In the genomic region with DNA sequence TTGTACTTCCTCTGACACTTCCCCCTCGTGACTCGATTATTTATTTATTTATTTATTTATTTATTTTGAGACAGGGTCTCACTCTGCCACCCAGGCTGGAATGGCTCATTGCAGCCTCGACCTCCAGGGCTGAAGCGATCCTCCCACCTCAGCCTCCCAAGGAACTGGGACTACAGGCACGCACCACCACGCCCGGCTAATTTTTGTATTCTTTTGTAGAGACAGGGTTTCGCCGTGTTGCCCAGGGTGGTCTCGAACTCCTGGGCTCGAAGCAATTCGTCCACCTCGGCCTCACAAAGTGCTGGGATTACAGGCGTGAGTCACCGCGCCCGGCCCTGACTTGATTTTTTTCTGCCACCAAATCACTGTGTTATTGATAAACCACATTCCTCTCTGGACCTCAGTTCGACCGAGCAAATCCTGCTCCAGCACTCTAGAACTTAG, we compare ENCODE assay signal across 7 cellular contexts. TPM values are rescaled to one million over a fixed set of nuclear protein-coding genes. Genes with fewer than 3 reads are reported as not detected.
DNase-seq lines count a peak whose midpoint lies in the region; ATAC-seq and TF ChIP-seq lines count a peak whose summit lies in the region.

No MANE protein-coding gene starts in this region.

- DNase-seq in GM23338 (ENCODE audit: low spot score) (no peak), WERI-Rb-1 (no peak), hepatocyte (ENCODE audit: low spot score) (no peak), HuH-7 (ENCODE audit: low spot score) (no peak), NCI-H2029 (lab: John Stamatoyannopoulos, UW) (no peak), NCI-H510A treated with DMSO at 0.1 percent for 48 hours (lab: John Stamatoyannopoulos, UW) (no peak)

- ATAC-seq in GM23338, result no peak
- ATAC-seq in stimulated activated memory B cell treated with anti-CD40 and anti-IgM and Interleukin-4, amounts not matched to agents 10 μg/mL and 1 μg/mL and 100 μg/mL, for 72 hours, result no peak

- peaks cover 5% of the 10 kb centered on the region for H3K9me3 Mint-ChIP-seq in GM23338
- H3K9me3 Mint-ChIP-seq in stimulated activated memory B cell treated with anti-CD40 and anti-IgM and Interleukin-4, amounts not matched to agents 10 μg/mL and 1 μg/mL and 100 μg/mL, for 72 hours, result no peaks in the 10 kb centered on the region

- H4K20me1 ChIP-seq in GM23338 (replicated peaks; ENCODE audit: insufficient read depth), result peaks cover 31% of the 10 kb centered on the region
- H4K20me1 ChIP-seq in hepatocyte (ENCODE audit: insufficient read depth, poor library complexity, severe bottlenecking), result peaks cover 36% of the 10 kb centered on the region

- H3K4me3 Mint-ChIP-seq in GM23338, result peak overlapping the region; percentile 100
- peak overlapping the region; percentile 98 for H3K4me3 Mint-ChIP-seq in stimulated activated memory B cell treated with anti-CD40 and anti-IgM and Interleukin-4, amounts not matched to agents 10 μg/mL and 1 μg/mL and 100 μg/mL, for 72 hours

- H3K36me3 Mint-ChIP-seq in GM23338 (ENCODE audit: low read depth), result peaks cover 68% of the 10 kb centered on the region
- peaks cover 38% of the 10 kb centered on the region for H3K36me3 Mint-ChIP-seq in stimulated activated memory B cell treated with anti-CD40 and anti-IgM and Interleukin-4, amounts not matched to agents 10 μg/mL and 1 μg/mL and 100 μg/mL, for 72 hours

- peaks cover 58% of the 10 kb centered on the region for H3K4me1 Mint-ChIP-seq in GM23338
- peaks cover 56% of the 10 kb centered on the region for H3K4me1 Mint-ChIP-seq in stimulated activated memory B cell treated with anti-CD40 and anti-IgM and Interleukin-4, amounts not matched to agents 10 μg/mL and 1 μg/mL and 100 μg/mL, for 72 hours

- H3K36me3 ChIP-seq in GM23338 (ENCODE audit: insufficient read depth) (peaks cover 43% of the 10 kb centered on the region), WERI-Rb-1 (peaks cover 42% of the 10 kb centered on the region), hepatocyte (replicated peaks; ENCODE audit: insufficient read depth, low read depth) (no peaks in the 10 kb centered on the region)

- H3K4me1 ChIP-seq in GM23338 (ENCODE audit: insufficient read depth) (peaks cover 39% of the 10 kb centered on the region), hepatocyte (ENCODE audit: insufficient read depth) (peaks cover 38% of the 10 kb centered on the region)

- no peaks in the 10 kb centered on the region for H3K27me3 ChIP-seq in GM23338 (ENCODE audit: insufficient read depth)
- H3K27me3 ChIP-seq in WERI-Rb-1 (ENCODE audit: insufficient read depth, low read depth, severe bottlenecking), result no peaks in the 10 kb centered on the region
- H3K27me3 ChIP-seq in hepatocyte, result no peaks in the 10 kb centered on the region

- 32% methylated on average over 19 of the region's 19 CpGs for WGBS in hepatocyte (ENCODE audit: low lambda C conversion rate, missing lambda C conversion rate)

- H3K79me2 ChIP-seq in GM23338 (replicated peaks; ENCODE audit: insufficient read depth) (peaks cover 57% of the 10 kb centered on the region), hepatocyte (peaks cover 56% of the 10 kb centered on the region)

- H3K9me3 ChIP-seq in WERI-Rb-1 (ENCODE audit: severe bottlenecking) (no peaks in the 10 kb centered on the region), hepatocyte (ENCODE audit: low read depth) (no peaks in the 10 kb centered on the region)

- H3K9me2 ChIP-seq in GM23338 (ENCODE audit: insufficient read depth) (no peaks in the 10 kb centered on the region), hepatocyte (replicated peaks; ENCODE audit: insufficient read depth) (no peaks in the 10 kb centered on the region)

- peaks cover 56% of the 10 kb centered on the region for H3F3A ChIP-seq in GM23338 (replicated peaks; ENCODE audit: low read depth)

- H3K27ac Mint-ChIP-seq in GM23338, result peak overlapping the region; percentile 100
- peak overlapping the region; percentile 97 for H3K27ac Mint-ChIP-seq in stimulated activated memory B cell treated with anti-CD40 and anti-IgM and Interleukin-4, amounts not matched to agents 10 μg/mL and 1 μg/mL and 100 μg/mL, for 72 hours

- H3K27ac ChIP-seq in GM23338 (ENCODE audit: low read depth) (peak overlapping the region; percentile 98), WERI-Rb-1 (peak overlapping the region; percentile 96), hepatocyte (peak overlapping the region; percentile 94)

- H3K27me3 Mint-ChIP-seq in GM23338 (ENCODE audit: insufficient read depth, low read depth, poor library complexity), result peaks cover 28% of the 10 kb centered on the region
- H3K27me3 Mint-ChIP-seq in stimulated activated memory B cell treated with anti-CD40 and anti-IgM and Interleukin-4, amounts not matched to agents 10 μg/mL and 1 μg/mL and 100 μg/mL, for 72 hours, result peaks cover 17% of the 10 kb centered on the region

- peak overlapping the region; percentile 98 for H3K4me3 ChIP-seq in GM23338
- peak overlapping the region; percentile 96 for H3K4me3 ChIP-seq in WERI-Rb-1 (ENCODE audit: low read depth, low read length)
- no peak overlapping the region for H3K4me3 ChIP-seq in hepatocyte

- no peak for TF ChIP-seq CTCF in GM23338 (conservative IDR thresholded peaks at IDR 0.05; ENCODE audit: low read depth in 2 of 2)
- no peak for TF ChIP-seq CTCF in WERI-Rb-1 (IDR thresholded peaks at IDR 0.05; ENCODE audit: low read depth, low read length)
- no peak for TF ChIP-seq CTCF in hepatocyte (IDR thresholded peaks at IDR 0.05; ENCODE audit: poor library complexity)

- H3K4me2 ChIP-seq in GM23338 (peak overlapping the region; percentile 84), hepatocyte (peak overlapping the region; percentile 88)

- no peak overlapping the region for H2AFZ ChIP-seq in GM23338
- no peak overlapping the region for H2AFZ ChIP-seq in hepatocyte

TF ChIP-seq in GM23338, 12 proteins besides CTCF, POLR2A, EP300 and RAD21 (continues in another document):
- TF ChIP-seq STAT1 (IDR thresholded peaks at IDR 0.05; ENCODE audit: unreplicated experiment) (no peak), EZH2phosphoT487 (IDR thresholded peaks at IDR 0.05; ENCODE audit: unreplicated experiment) (no peak), ZNF331 (CRISPR knock-in tag; IDR thresholded peaks at IDR 0.05; ENCODE audit: low read depth) (no peak)
- TF ChIP-seq, protein P1, sequence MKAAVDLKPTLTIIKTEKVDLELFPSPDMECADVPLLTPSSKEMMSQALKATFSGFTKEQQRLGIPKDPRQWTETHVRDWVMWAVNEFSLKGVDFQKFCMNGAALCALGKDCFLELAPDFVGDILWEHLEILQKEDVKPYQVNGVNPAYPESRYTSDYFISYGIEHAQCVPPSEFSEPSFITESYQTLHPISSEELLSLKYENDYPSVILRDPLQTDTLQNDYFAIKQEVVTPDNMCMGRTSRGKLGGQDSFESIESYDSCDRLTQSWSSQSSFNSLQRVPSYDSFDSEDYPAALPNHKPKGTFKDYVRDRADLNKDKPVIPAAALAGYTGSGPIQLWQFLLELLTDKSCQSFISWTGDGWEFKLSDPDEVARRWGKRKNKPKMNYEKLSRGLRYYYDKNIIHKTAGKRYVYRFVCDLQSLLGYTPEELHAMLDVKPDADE (IDR thresholded peaks at IDR 0.05), result no peak

RNA-seq across cellular contexts. Expression of a gene that starts 0.8 kb away (rescaled TPM):
- 592 and 656 TPM in 2 replicates for total RNA-seq in GM23338 (2014; rRNA removed; shearing (Covaris generic))
- polyA plus RNA-seq in GM23338 (2016; fragmentation: Nextera tagmentation; extraction: Ambion mirVana) (1,994 and 2,198 TPM in 2 replicates), hepatocyte (1,050 and 1,115 TPM in 2 replicates)
- 501 and 614 TPM in 2 replicates for total RNA-seq in hepatocyte

RNA-seq across cellular contexts. Expression of a gene that starts 1.3 kb away (rescaled TPM):
- 381 and 394 TPM in 2 replicates for total RNA-seq in GM23338 (2014; rRNA removed; shearing (Covaris generic))
- polyA plus RNA-seq in GM23338 (2016; fragmentation: Nextera tagmentation; extraction: Ambion mirVana) (174 and 184 TPM in 2 replicates), hepatocyte (180 and 185 TPM in 2 replicates)
- 160 and 184 TPM in 2 replicates for total RNA-seq in hepatocyte

RNA-seq across cellular contexts. Expression of a gene that starts 7.0 kb away (rescaled TPM):
- 16.9 and 26.5 TPM in 2 replicates for total RNA-seq in GM23338 (2014; rRNA removed; shearing (Covaris generic))
- polyA plus RNA-seq in GM23338 (2016; fragmentation: Nextera tagmentation; extraction: Ambion mirVana), result 47.0 and 47.7 TPM in 2 replicates
- total RNA-seq in hepatocyte, result 12.5 and 14.6 TPM in 2 replicates
- 23.4 and 26.6 TPM in 2 replicates for polyA plus RNA-seq in hepatocyte

RNA-seq across cellular contexts. Expression of a gene that starts 7.3 kb away (rescaled TPM):
- total RNA-seq in GM23338 (2014; rRNA removed; shearing (Covaris generic)), result 10.0 and 11.3 TPM in 2 replicates
- polyA plus RNA-seq in GM23338 (2016; fragmentation: Nextera tagmentation; extraction: Ambion mirVana), result 14.4 and 14.9 TPM in 2 replicates
- 3.9 and 4.4 TPM in 2 replicates for total RNA-seq in hepatocyte
- polyA plus RNA-seq in hepatocyte, result 1.1 and 1.8 TPM in 2 replicates

RNA-seq across cellular contexts. Expression of a gene that starts 9.6 kb away (rescaled TPM):
- 13.2 and 14.9 TPM in 2 replicates for total RNA-seq in GM23338 (2014; rRNA removed; shearing (Covaris generic))
- 8.9 and 10.0 TPM in 2 replicates for polyA plus RNA-seq in GM23338 (2016; fragmentation: Nextera tagmentation; extraction: Ambion mirVana)
- total RNA-seq in hepatocyte, result 3.3 and 5.5 TPM in 2 replicates
- 8.1 and 9.7 TPM in 2 replicates for polyA plus RNA-seq in hepatocyte
